Comparison of ENCODE assay signal across 4 cellular contexts in genomic region chr2:130228005-130228404, GRCh38. TPM values are rescaled to one million over a fixed set of nuclear protein-coding genes. Genes with fewer than 3 reads are reported as not detected.
"Had no signal": no experiment of that assay in that cellular context is flagged by ENCODE, and none has a peak within 500 bp of the region (broad histone marks: within the 10 kb centered on the region; RNA-seq: fewer than 3 reads in every experiment).

No MANE protein-coding gene starts in this region.

RNA-seq across cellular contexts. Expression of gene TUBA3E, which starts 29.8 kb away (rescaled TPM):
- total RNA-seq: HepG2, HT-29, IMR-90 had no signal
- polyA plus RNA-seq: HepG2, IgD-negative memory B cell, IMR-90 had no signal
